29 cellular contexts compared by ENCODE assay signal in genomic region chr16:4075534-4075933, GRCh38.
"Had no signal": no experiment of that assay in that cellular context is flagged by ENCODE, and none has a peak within 500 bp of the region (broad histone marks: within the 10 kb centered on the region; RNA-seq: fewer than 3 reads in every experiment).

No MANE protein-coding gene starts in this region.

- DNase-seq: activated CD4-positive, alpha-beta T cell treated with anti-CD3 and anti-CD28 coated beads, Interleukin-2, amount 10 ng/mL, durations not matched to agents 24 days and 14 days; activated CD4-positive, alpha-beta T cell treated with anti-CD3 and anti-CD28 coated beads, Interleukin-2, amount 50 U/mL, for 4 hours; activated CD8-positive, alpha-beta T cell treated with anti-CD3 and anti-CD28 coated beads for 36 hours; activated gamma-delta T cell treated with Interleukin-2 at 50 U/mL for 16 hours; activated naive CD4-positive, alpha-beta T cell treated with anti-CD3 and anti-CD28 coated beads for 36 hours; activated T-cell treated with anti-CD3 and anti-CD28 coated beads, Interleukin-2, amount 50 U/mL, for 1 hour; body of pancreas; caudate nucleus; NCI-H1092 treated with DMSO at 0.1 percent for 48 hours; NCI-H1417; NCI-H146; NCI-H187; NCI-H2081; NCI-H345; NCI-H510A; NCI-H526; NCI-H748 treated with DMSO at 0.1 percent for 48 hours; NK-92 treated with Interleukin-12 subunit alpha and Interleukin-12 subunit beta, amount 100 ng/mL, for 24 hours; PC-3; SJCRH30; T1000; WERI-Rb-1 had no signal

- H3K4me3 Mint-ChIP-seq: activated CD4-positive, alpha-beta T cell treated with anti-CD3 and anti-CD28 coated beads, Interleukin-2, amount 10 ng/mL, durations not matched to agents 24 days and 14 days; activated CD8-positive, alpha-beta T cell treated with anti-CD3 and anti-CD28 coated beads for 36 hours; activated naive CD4-positive, alpha-beta T cell treated with anti-CD3 and anti-CD28 coated beads for 36 hours; activated T-helper 1 cell treated with anti-CD3 and anti-CD28 coated beads, Interleukin-12 subunit alpha, Interleukin-12 subunit beta, Interleukin-2, Interleukin-4 antibody, amounts not matched to agents 30 ng/mL and 10 ng/mL and 1 ng/mL, durations not matched to agents 14 hours and 24 hours and 36 hours had no signal

- ATAC-seq: activated CD8-positive, alpha-beta T cell treated with anti-CD3 and anti-CD28 coated beads for 36 hours; activated naive CD4-positive, alpha-beta T cell treated with anti-CD3 and anti-CD28 coated beads, Interleukin-2, amount 50 U/mL, for 72 hours; body of pancreas; K562; PC-3; Right ventricle myocardium inferior had no signal

- H3K27me3 Mint-ChIP-seq: activated CD4-positive, alpha-beta T cell treated with anti-CD3 and anti-CD28 coated beads, Interleukin-2, amount 10 ng/mL, durations not matched to agents 24 days and 14 days; activated CD8-positive, alpha-beta T cell treated with anti-CD3 and anti-CD28 coated beads for 36 hours had no signal

- H3K27ac ChIP-seq: adrenal gland, body of pancreas, RWPE1, SJCRH30, SK-N-MC, WERI-Rb-1 had no signal

- H3K27ac Mint-ChIP-seq: activated CD4-positive, alpha-beta T cell treated with anti-CD3 and anti-CD28 coated beads, Interleukin-2, amount 10 ng/mL, durations not matched to agents 24 days and 14 days; activated CD8-positive, alpha-beta T cell treated with anti-CD3 and anti-CD28 coated beads for 36 hours; activated naive CD4-positive, alpha-beta T cell treated with anti-CD3 and anti-CD28 coated beads for 36 hours; activated naive CD4-positive, alpha-beta T cell treated with anti-CD3 and anti-CD28 coated beads, Interleukin-2, amount 50 U/mL, for 72 hours; activated T-helper 1 cell treated with anti-CD3 and anti-CD28 coated beads, Interleukin-12 subunit alpha, Interleukin-12 subunit beta, Interleukin-2, Interleukin-4 antibody, amounts not matched to agents 30 ng/mL and 10 ng/mL and 1 ng/mL, durations not matched to agents 14 hours and 24 hours and 36 hours had no signal

- H3K27me3 ChIP-seq: adrenal gland, body of pancreas, SJCRH30 had no signal

- H3K4me3 ChIP-seq: adrenal gland, body of pancreas, K562, SJCRH30, SK-N-MC had no signal

- H3K4me1 ChIP-seq: adrenal gland, body of pancreas, SJCRH30 had no signal

- H3K9me3 Mint-ChIP-seq: activated CD4-positive, alpha-beta T cell treated with anti-CD3 and anti-CD28 coated beads, Interleukin-2, amount 10 ng/mL, durations not matched to agents 24 days and 14 days; activated CD8-positive, alpha-beta T cell treated with anti-CD3 and anti-CD28 coated beads for 36 hours; activated naive CD4-positive, alpha-beta T cell treated with anti-CD3 and anti-CD28 coated beads for 36 hours; activated naive CD4-positive, alpha-beta T cell treated with anti-CD3 and anti-CD28 coated beads, Interleukin-2, amount 50 U/mL, for 72 hours; activated T-helper 1 cell treated with anti-CD3 and anti-CD28 coated beads, Interleukin-12 subunit alpha, Interleukin-12 subunit beta, Interleukin-2, Interleukin-4 antibody, amounts not matched to agents 30 ng/mL and 10 ng/mL and 1 ng/mL, durations not matched to agents 14 hours and 24 hours and 36 hours had no signal

- H3K36me3 ChIP-seq: adrenal gland had no signal

- H3K36me3 Mint-ChIP-seq: activated naive CD4-positive, alpha-beta T cell treated with anti-CD3 and anti-CD28 coated beads, Interleukin-2, amount 50 U/mL, for 72 hours had no signal

- H3K9me3 ChIP-seq: adrenal gland, body of pancreas, SJCRH30 had no signal
